ENCODE assay signal across 10 cellular contexts in genomic region chr14:49897965-49898364, GRCh38. TPM values are rescaled to one million over a fixed set of nuclear protein-coding genes. Genes with fewer than 3 reads are reported as not detected.
DNase-seq lines count a peak whose midpoint lies in the region; ATAC-seq and TF ChIP-seq lines count a peak whose summit lies in the region.
"Had no signal": no experiment of that assay in that cellular context is flagged by ENCODE, and none has a peak within 500 bp of the region (broad histone marks: within the 10 kb centered on the region; RNA-seq: fewer than 3 reads in every experiment).

No MANE protein-coding gene starts in this region.

- TF ChIP-seq CTCF in CD8-positive, alpha-beta T cell (IDR thresholded peaks at IDR 0.05), result no peak
- no peak for TF ChIP-seq CTCF in brain (conservative IDR thresholded peaks at IDR 0.05)
- TF ChIP-seq CTCF in BE2C (IDR thresholded peaks at IDR 0.05; ENCODE audit: low read depth, low read length), result no peak

- H3K4me1 Mint-ChIP-seq in CD8-positive, alpha-beta T cell (ENCODE audit: low read depth), result peaks cover 43% of the 10 kb centered on the region
- H3K4me1 Mint-ChIP-seq in IgD-negative memory B cell, result peaks cover 31 to 48% (median 35%) of the 10 kb centered on the region in 3 donors
- H3K4me1 Mint-ChIP-seq in brain, result peaks cover 48% of the 10 kb centered on the region
- H3K4me1 Mint-ChIP-seq in naive thymus-derived CD8-positive, alpha-beta T cell, result peaks cover 23 to 54% (median 47%) of the 10 kb centered on the region in 4 donors

- peaks cover 4% of the 10 kb centered on the region for H3K36me3 ChIP-seq in CD8-positive, alpha-beta T cell (ENCODE audit: insufficient read depth, low read length)
- H3K36me3 ChIP-seq in BE2C, result peaks cover 13% of the 10 kb centered on the region

- H3K9me3 ChIP-seq in CD8-positive, alpha-beta T cell (ENCODE audit: low read length), result no peaks in the 10 kb centered on the region
- H3K9me3 ChIP-seq in BE2C, result no peaks in the 10 kb centered on the region
- H3K9me3 ChIP-seq: mucosa of descending colon had no signal

- peaks cover 36% of the 10 kb centered on the region for H3K36me3 Mint-ChIP-seq in CD8-positive, alpha-beta T cell
- peaks cover 17% of the 10 kb centered on the region for H3K36me3 Mint-ChIP-seq in IgD-negative memory B cell
- peaks cover 29% of the 10 kb centered on the region for H3K36me3 Mint-ChIP-seq in brain
- H3K36me3 Mint-ChIP-seq in naive thymus-derived CD8-positive, alpha-beta T cell, result peaks cover 15 to 47% (median 26%) of the 10 kb centered on the region in 3 donors

- no peaks in the 10 kb centered on the region for H3K9me3 Mint-ChIP-seq in CD8-positive, alpha-beta T cell
- H3K9me3 Mint-ChIP-seq in IgD-negative memory B cell (peaks cover 0 to 2% (median 0%) of the 10 kb centered on the region in 3 donors), brain (no peaks in the 10 kb centered on the region)
- no peaks in the 10 kb centered on the region for H3K9me3 Mint-ChIP-seq in naive thymus-derived CD8-positive, alpha-beta T cell

- POLR2A ChIA-PET in CD8-positive, alpha-beta T cell (lab: Charles Lee), result interaction anchor here (1.3 kb wide), 1 partner anchor 104 kb away, joined by 3 read pairs; no protein-coding TSS in a partner anchor
- POLR2A ChIA-PET in naive thymus-derived CD8-positive, alpha-beta T cell (lab: Charles Lee), result interaction anchor here (1.0 kb wide), 1 partner anchor 105 kb away, joined by 3 read pairs; no protein-coding TSS in a partner anchor

- H3K4me1 ChIP-seq in CD8-positive, alpha-beta T cell (ENCODE audit: insufficient read depth, low read length), result peaks cover 31% of the 10 kb centered on the region
- no peaks in the 10 kb centered on the region for H3K4me1 ChIP-seq in BE2C

- CTCF ChIA-PET in CD8-positive, alpha-beta T cell (lab: Charles Lee), result interaction anchor here (0.6 to 1.3 kb wide), 2 partner anchors 37 to 156 kb away, joined by 3 read pairs; no protein-coding TSS in a partner anchor

- H3K27ac Mint-ChIP-seq in CD8-positive, alpha-beta T cell, result peak overlapping the region; percentile 92
- H3K27ac Mint-ChIP-seq in IgD-negative memory B cell (peak overlapping the region; percentile 82 to 87 (median 86)), brain (peak overlapping the region in 2 of 5 experiments; percentile 13 to 23)
- H3K27ac Mint-ChIP-seq in naive thymus-derived CD8-positive, alpha-beta T cell, result peak overlapping the region; percentile 6 to 96 (median 74)

- no peak for ATAC-seq in CD8-positive, alpha-beta T cell
- ATAC-seq in naive thymus-derived CD8-positive, alpha-beta T cell, result no peak
- ATAC-seq in GM18858 (IDR thresholded peaks at IDR 0.05; ENCODE audit: unreplicated experiment), result no peak
- ATAC-seq: mucosa of descending colon had no signal

- H3K4me3 Mint-ChIP-seq in CD8-positive, alpha-beta T cell, result peak overlapping the region; percentile 67
- H3K4me3 Mint-ChIP-seq in IgD-negative memory B cell, result peak overlapping the region; percentile 25 to 76 (median 74)
- H3K4me3 Mint-ChIP-seq in brain, result peak overlapping the region in 3 of 5 experiments; percentile 3 to 41 (median 28)
- peak overlapping the region; percentile 27 to 92 (median 57) for H3K4me3 Mint-ChIP-seq in naive thymus-derived CD8-positive, alpha-beta T cell

- no peaks in the 10 kb centered on the region for H3K27me3 ChIP-seq in CD8-positive, alpha-beta T cell (ENCODE audit: insufficient read depth, low read length)
- H3K27me3 ChIP-seq in BE2C, result no peaks in the 10 kb centered on the region

- intact Hi-C loops in CD8-positive, alpha-beta T cell (cut with DNase I, micrococcal nuclease), result loop anchor here (2.0 kb wide), 2 partner anchors 43 to 73 kb away; no protein-coding TSS in a partner anchor

- DNase-seq in CD8-positive, alpha-beta T cell, result no peak
- DNase-seq in naive thymus-derived CD8-positive, alpha-beta T cell, result no peak
- DNase-seq in HuH-7.5 (ENCODE audit: low spot score), result no peak
- DNase-seq in BE2C, result no peak
- DNase-seq in putamen (ENCODE audit: low spot score), result no peak
- DNase-seq: activated CD8-positive, alpha-beta memory T cell treated with anti-CD3 and anti-CD28 coated beads, Interleukin-2, amount 50 U/mL, for 4 hours had no signal

- H3K4me3 ChIP-seq in CD8-positive, alpha-beta T cell (ENCODE audit: low read depth, low read length), result peak overlapping the region; percentile 17
- no peak overlapping the region for H3K4me3 ChIP-seq in BE2C (ENCODE audit: low read depth, low read length)
- H3K4me3 ChIP-seq: mucosa of descending colon had no signal

- H3K27ac ChIP-seq in CD8-positive, alpha-beta T cell (ENCODE audit: low read depth, low read length), result peak overlapping the region; percentile 1

- no peaks in the 10 kb centered on the region for H3K27me3 Mint-ChIP-seq in CD8-positive, alpha-beta T cell (ENCODE audit: low read depth)
- no peaks in the 10 kb centered on the region for H3K27me3 Mint-ChIP-seq in IgD-negative memory B cell
- H3K27me3 Mint-ChIP-seq in brain, result peaks cover 15% of the 10 kb centered on the region
- no peaks in the 10 kb centered on the region for H3K27me3 Mint-ChIP-seq in naive thymus-derived CD8-positive, alpha-beta T cell

RNA-seq across cellular contexts. Expression of gene ARF6, which starts 5.1 kb away (rescaled TPM):
- 10 to 100 TPM; 60.9 to 62.5 TPM for total RNA-seq in CD8-positive, alpha-beta T cell
- polyA plus RNA-seq in IgD-negative memory B cell (222 TPM), brain (ENCODE audit: insufficient read depth, low read depth, low replicate concordance) (23.7 TPM)
- total RNA-seq in naive thymus-derived CD8-positive, alpha-beta T cell, result 10 to 100 TPM; 83.9 TPM
- 100 to 1,000 TPM in 1 of 3 donors, 10 to 100 TPM in 2; 74.6 to 100 (median 97.6) TPM for polyA plus RNA-seq in naive thymus-derived CD8-positive, alpha-beta T cell
- 34.3 TPM for polyA plus RNA-seq in BE2C (2012; ENCODE audit: insufficient read depth, insufficient read length, low read depth)

RNA-seq across cellular contexts. Expression of gene NEMF, which starts 45.4 kb away (rescaled TPM):
- total RNA-seq in CD8-positive, alpha-beta T cell, result 100 to 1,000 TPM; 101 to 106 TPM
- 55.9 TPM for polyA plus RNA-seq in IgD-negative memory B cell
- polyA plus RNA-seq in brain (ENCODE audit: insufficient read depth, low read depth, low replicate concordance), result 12.6 TPM
- 100 to 1,000 TPM; 121 to 122 TPM for total RNA-seq in naive thymus-derived CD8-positive, alpha-beta T cell
- polyA plus RNA-seq in naive thymus-derived CD8-positive, alpha-beta T cell, result 10 to 100 TPM; 39.6 to 46.1 (median 43.5) TPM
- 25.0 TPM for polyA plus RNA-seq in BE2C (2012; ENCODE audit: insufficient read depth, insufficient read length, low read depth)
